27 cellular contexts compared by ENCODE assay signal in genomic region chr14:99941211-99941610, GRCh38.
"Had no signal": no experiment of that assay in that cellular context is flagged by ENCODE, and none has a peak within 500 bp of the region (broad histone marks: within the 10 kb centered on the region; RNA-seq: fewer than 3 reads in every experiment).

No MANE protein-coding gene starts in this region.

- H3K4me1 ChIP-seq: tibial artery, transverse colon, upper lobe of right lung, uterus had no signal

- ATAC-seq: stimulated activated effector memory CD8-positive, alpha-beta T cell treated with anti-CD3 and anti-CD28 coated beads, Interleukin-12 subunit alpha, Interleukin-12 subunit beta, amount 100 ng/mL, for 72 hours; stimulated activated memory B cell treated with anti-CD40 and anti-IgM and Interleukin-4, amounts not matched to agents 10 μg/mL and 1 μg/mL and 100 μg/mL, for 72 hours; stimulated activated naive B cell treated with anti-CD40 and anti-IgM and Interleukin-4, amounts not matched to agents 10 μg/mL and 1 μg/mL and 100 μg/mL, for 72 hours; stimulated activated naive CD8-positive, alpha-beta T cell treated with anti-CD3 and anti-CD28 coated beads, Interleukin-15, amount 100 ng/mL, for 72 hours; stimulated activated naive CD8-positive, alpha-beta T cell treated with anti-CD3 and anti-CD28 coated beads, Interleukin-15, Interleukin-2, amounts not matched to agents 100 U/mL and 50 U/mL, for 24 hours; upper lobe of right lung had no signal

- DNase-seq: stimulated activated CD4-positive, alpha-beta T cell treated with anti-CD3 and anti-CD28 coated beads, Interleukin-2, amount 100 ng/mL, for 48 hours; stimulated activated CD4-positive, alpha-beta T cell treated with anti-CD3 and anti-CD28 coated beads, Interleukin-4, amount 100 ng/mL, for 1 hour; stimulated activated CD4-positive, alpha-beta T cell treated with anti-CD3 and anti-CD28 coated beads, Interleukin-4, amount 100 ng/mL, for 24 hours; stimulated activated CD4-positive, alpha-beta T cell treated with anti-CD3 and anti-CD28 coated beads, Interleukin-4, amount 100 ng/mL, for 4 hours; stimulated activated CD8-positive, alpha-beta memory T cell treated with anti-CD3 and anti-CD28 coated beads, Interleukin-4, amount 100 ng/mL, for 48 hours; stimulated activated naive B cell treated with anti-CD40 and anti-IgM and Interleukin-4, amounts not matched to agents 10 μg/mL and 1 μg/mL and 100 μg/mL, for 72 hours; stimulated activated naive CD4-positive, alpha-beta T cell; stimulated activated naive CD4-positive, alpha-beta T cell treated with Interleukin-2 at 50 U/mL for 16 hours; stimulated activated naive CD8-positive, alpha-beta T cell treated with anti-CD3 and anti-CD28 coated beads, Interleukin-15, amount 100 ng/mL, for 72 hours; stimulated activated naive CD8-positive, alpha-beta T cell treated with anti-CD3 and anti-CD28 coated beads, Interleukin-15, Interleukin-2, amounts not matched to agents 100 U/mL and 50 U/mL, for 24 hours; stomach; substantia nigra; testis; tibial artery; transverse colon; trophoblast cell; upper lobe of left lung; upper lobe of right lung; uterus had no signal

- H3K36me3 ChIP-seq: transverse colon, uterus had no signal

- H3K9me3 ChIP-seq: stomach, suprapubic skin, testis, thoracic aorta, thyroid gland, tibial artery, tibial nerve, transverse colon, upper lobe of left lung, upper lobe of right lung, uterus, vagina had no signal

- FAIRE-seq: urothelium cell line had no signal

- H3K27ac ChIP-seq: stomach, suprapubic skin, testis, thoracic aorta, thyroid gland, tibial artery, tibial nerve, transverse colon, upper lobe of left lung, upper lobe of right lung, uterus, vagina had no signal

- H3K27me3 ChIP-seq: stomach, suprapubic skin, testis, thyroid gland, tibial artery, tibial nerve, transverse colon, upper lobe of left lung, upper lobe of right lung, uterus, vagina had no signal

- H3K4me3 ChIP-seq: stomach, suprapubic skin, testis, thoracic aorta, thyroid gland, tibial artery, tibial nerve, transverse colon, upper lobe of left lung, upper lobe of right lung, uterus, vagina had no signal
